ENCODE assay signal across 13 cellular contexts in the genomic region with DNA sequence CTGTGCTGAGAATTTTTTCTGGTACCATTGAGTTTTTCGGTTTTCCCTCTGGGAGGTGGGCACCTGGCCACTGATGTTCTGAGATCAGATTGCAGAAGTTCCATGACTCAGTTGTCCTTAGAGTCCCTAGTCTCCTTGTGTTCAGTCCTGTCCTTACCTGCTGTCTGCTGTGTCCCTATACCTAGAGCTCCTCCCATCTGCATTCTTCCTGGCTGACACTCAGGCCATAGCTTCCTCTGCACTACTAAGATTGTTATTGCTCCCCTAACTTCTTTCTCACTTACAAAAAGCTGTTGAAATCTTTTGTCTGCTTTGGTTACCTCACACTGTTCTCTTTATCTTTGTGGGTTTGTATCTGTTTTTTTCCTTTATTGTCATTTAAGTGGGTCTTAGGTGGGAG. TPM values are rescaled to one million over a fixed set of nuclear protein-coding genes. Genes with fewer than 3 reads are reported as not detected.
DNase-seq lines count a peak whose midpoint lies in the region; ATAC-seq, FAIRE-seq and TF ChIP-seq lines count a peak whose summit lies in the region.
"Had no signal": no experiment of that assay in that cellular context is flagged by ENCODE, and none has a peak within 500 bp of the region (broad histone marks: within the 10 kb centered on the region; RNA-seq: fewer than 3 reads in every experiment).

No MANE protein-coding gene starts in this region.

- H3K4ac ChIP-seq in H1 (replicated peaks; ENCODE audit: insufficient read length, low read depth, low read length) = no peak overlapping the region

- CTCF ChIA-PET in H1 (lab: Charles Lee; ENCODE audit: partially characterized antibody) = interaction anchor here (1.0 to 3.2 kb wide), 5 partner anchors 10 to 31 kb away, joined by 3 to 21 read pairs (median 7); partner anchors contain the start of gene USP3

- H3K27ac ChIP-seq in OCI-LY3 (ENCODE audit: low read length) = no peak overlapping the region
- H3K27ac ChIP-seq in H1 (ENCODE audit: low read depth, low read length) = no peak overlapping the region
- H3K27ac ChIP-seq in heart right ventricle = peak overlapping the region in 1 of 10 donors; percentile 21
- H3K27ac ChIP-seq in effector memory CD4-positive, alpha-beta T cell (ENCODE audit: insufficient read depth, low read length, poor library complexity, severe bottlenecking) = no peak overlapping the region
- H3K27ac ChIP-seq: vagina had no signal

- H3K23ac ChIP-seq in H1 (ENCODE audit: insufficient read length) = no peak overlapping the region

- no peak overlapping the region for H3K14ac ChIP-seq in H1 (ENCODE audit: insufficient read length)

- H2AFZ ChIP-seq in OCI-LY3 (ENCODE audit: low read depth, low read length) = no peak overlapping the region
- no peak overlapping the region for H2AFZ ChIP-seq in H1 (ENCODE audit: low read length)

- no peaks in the 10 kb centered on the region for H3K79me1 ChIP-seq in H1 (ENCODE audit: low read depth, low read length)

- no peak for ATAC-seq in HG03378 (IDR thresholded peaks at IDR 0.05; ENCODE audit: unreplicated experiment)
- ATAC-seq in heart right ventricle = no peak

- intact Hi-C loops in heart right ventricle (cut with DNase I) = no loop called here

- H3K4me3 Mint-ChIP-seq in nephron progenitor cell = no peak overlapping the region

- TF ChIP-seq CTCF in GM12864 (IDR thresholded peaks at IDR 0.05; ENCODE audit: low read depth, low read length, missing control alignments) (no peak), OCI-LY3 (IDR thresholded peaks at IDR 0.05; ENCODE audit: low read depth, low read length) (no peak), H1 (IDR thresholded peaks at IDR 0.05; ENCODE audit: control extremely low read depth in 1 of 3, insufficient read depth in 1 of 3, low read depth in 1 of 3, low read length in 3 of 3) (no peak), nephron progenitor cell (IDR thresholded peaks at IDR 0.05) (no peak), heart right ventricle (IDR thresholded peaks at IDR 0.05) (no peak)

- DNase-seq in GM12864 (ENCODE audit: low read depth) (no peak), H1 (ENCODE audit: low read depth in 1 of 2, low spot score in 2 of 2) (no peak), nephron progenitor cell (no peak), heart right ventricle (no peak), SIG-M5 treated with dmso at 0.1 percent for 504 hours (lab: John Stamatoyannopoulos, UW; ENCODE audit: unreplicated experiment) (no peak)
- no peak for DNase-seq in effector memory CD4-positive, alpha-beta T cell
- DNase-seq: activated CD8-positive, alpha-beta memory T cell treated with anti-CD3 and anti-CD28 coated beads, Interleukin-2, amount 50 U/mL, for 48 hours; cortex of kidney; DMS79 treated with DMSO at 0.1 percent for 48 hours; NCI-H2107 had no signal

- H2BK120ac ChIP-seq in H1 (replicated peaks; ENCODE audit: low read depth, low read length) = no peak overlapping the region

- H3K56ac ChIP-seq in H1 (replicated peaks; ENCODE audit: insufficient read length, low read depth, low read length) = no peak overlapping the region

- H3K4me2 ChIP-seq in OCI-LY3 (ENCODE audit: low read length) = peak overlapping the region; percentile 57
- peak overlapping the region; percentile 39 to 40 for H3K4me2 ChIP-seq in H1 (ENCODE audit: insufficient read depth in 1 of 2, low read depth in 2 of 2, low read length in 2 of 2)

- no peak overlapping the region for H2BK15ac ChIP-seq in H1 (ENCODE audit: low read length)

- H3K27ac Mint-ChIP-seq in nephron progenitor cell = peak overlapping the region; percentile 54

- H3K27me3 ChIP-seq in OCI-LY3 (ENCODE audit: low read depth, low read length) (no peaks in the 10 kb centered on the region), H1 (replicated peaks in 1 of 4; ENCODE audit: control insufficient read depth in 3 of 4, extremely low read depth in 1 of 4, insufficient read depth in 3 of 4, low read length in 3 of 4) (peaks cover 0 to 2% (median 0%) of the 10 kb centered on the region in 4 experiments; a peak in 1 of 7 replicates), heart right ventricle (no peaks in the 10 kb centered on the region)
- H3K27me3 ChIP-seq in effector memory CD4-positive, alpha-beta T cell (replicated peaks; ENCODE audit: control insufficient read depth, insufficient read depth, low read length, poor library complexity, severe bottlenecking) = no peaks in the 10 kb centered on the region
- H3K27me3 ChIP-seq: vagina had no signal

- H3K9ac ChIP-seq in OCI-LY3 (ENCODE audit: low read length) = no peak overlapping the region
- H3K9ac ChIP-seq in H1 (replicated peaks in 1 of 4; ENCODE audit: extremely low read depth in 1 of 4, low read depth in 3 of 4, low read length in 3 of 4) = no peak overlapping the region

- POLR2A ChIA-PET in H1 (lab: Charles Lee; ENCODE audit: partially characterized antibody) = no interaction called here

- TF ChIP-seq RAD21 in H1 (IDR thresholded peaks at IDR 0.05 in 1 of 2, conservative IDR thresholded peaks at IDR 0.05 in 1 of 2; ENCODE audit: low read depth in 2 of 2, low read length in 2 of 2) = no peak

- H2BK20ac ChIP-seq in H1 (ENCODE audit: low read length) = no peak overlapping the region

- peaks cover 53% of the 10 kb centered on the region for H3K4me1 Mint-ChIP-seq in nephron progenitor cell

- WGBS in H1 (ENCODE audit: extremely low coverage in 1 of 2, insufficient coverage in 1 of 2, insufficient read length in 1 of 2, insufficient replicate concordance in 2 of 2, low coverage in 1 of 2, low lambda C conversion rate in 2 of 2, missing lambda C conversion rate in 1 of 2), 2 experiments = 64% methylated on average over 1 of the region's 1 CpG; no CpG with 5 or more reads in 1 of the 2 experiments
- 85 to 91% methylated on average over 1 of the region's 1 CpG for WGBS in heart right ventricle, 2 donors

- no peak for FAIRE-seq in H1 (lab: Jason Lieb, UNC)

- no peak overlapping the region for H2BK5ac ChIP-seq in H1 (ENCODE audit: low read depth, low read length)

- no peak overlapping the region for H4K8ac ChIP-seq in H1 (ENCODE audit: extremely low read depth, insufficient read depth, low read length)

- no peaks in the 10 kb centered on the region for H3K36me3 ChIP-seq in OCI-LY3 (replicated peaks; ENCODE audit: low read depth, low read length)
- no peaks in the 10 kb centered on the region for H3K36me3 ChIP-seq in H1 (ENCODE audit: control insufficient read depth in 2 of 4, insufficient read depth in 4 of 4, low read length in 3 of 4)
- H3K36me3 ChIP-seq in heart right ventricle = no peaks in the 10 kb centered on the region
- no peaks in the 10 kb centered on the region for H3K36me3 ChIP-seq in effector memory CD4-positive, alpha-beta T cell (ENCODE audit: control insufficient read depth, insufficient read depth, low read length)
- H3K36me3 ChIP-seq: vagina had no signal

- no peaks in the 10 kb centered on the region for H3K9me3 Mint-ChIP-seq in nephron progenitor cell

- H3K4me3 ChIP-seq in GM12864 (ENCODE audit: low read depth, low read length) (peak overlapping the region; percentile 23; the same call in 1 of the 2 replicates), OCI-LY3 (ENCODE audit: low read length) (peak overlapping the region; percentile 15), H1 (ENCODE audit: extremely low read depth in 1 of 4, insufficient read depth in 2 of 4, low read depth in 3 of 4, low read length in 4 of 4) (peak overlapping the region in 1 of 4 experiments; percentile 31; a peak in 1 of 8 replicates), heart right ventricle (no peak overlapping the region)
- H3K4me3 ChIP-seq in effector memory CD4-positive, alpha-beta T cell (ENCODE audit: insufficient read depth, low read depth, low read length, poor library complexity, severe bottlenecking) = no peak overlapping the region
- H3K4me3 ChIP-seq: vagina had no signal

- H4K5ac ChIP-seq in H1 (ENCODE audit: insufficient read length, low read depth, low read length) = no peak overlapping the region

- H3K36me3 Mint-ChIP-seq in nephron progenitor cell (ENCODE audit: low read depth) = peaks cover 10% of the 10 kb centered on the region

- no peaks in the 10 kb centered on the region for H3K27me3 Mint-ChIP-seq in nephron progenitor cell (ENCODE audit: low read depth, poor library complexity)

- no peak overlapping the region for H4K91ac ChIP-seq in H1 (replicated peaks; ENCODE audit: insufficient read length, low read length)

- no peak for TF ChIP-seq POLR2A in H1 (IDR thresholded peaks at IDR 0.05; ENCODE audit: control extremely low read depth in 1 of 2, low read depth in 2 of 2, low read length in 2 of 2)

- no peaks in the 10 kb centered on the region for H3K23me2 ChIP-seq in H1 (ENCODE audit: low read depth, low read length)

- no peak overlapping the region for H2AK5ac ChIP-seq in H1 (ENCODE audit: low read depth, low read length)

- H3K9me3 ChIP-seq in OCI-LY3 (ENCODE audit: insufficient read depth, low read length) = no peaks in the 10 kb centered on the region
- H3K9me3 ChIP-seq in H1 (ENCODE audit: insufficient read depth in 2 of 2, low read depth in 1 of 2, low read length in 1 of 2) = no peaks in the 10 kb centered on the region
- no peaks in the 10 kb centered on the region for H3K9me3 ChIP-seq in heart right ventricle
- H3K9me3 ChIP-seq in effector memory CD4-positive, alpha-beta T cell (ENCODE audit: control insufficient read depth, low read length) = no peaks in the 10 kb centered on the region
- H3K9me3 ChIP-seq: vagina had no signal

- H4K20me1 ChIP-seq in OCI-LY3 (ENCODE audit: insufficient read depth, low read length) (peaks cover 99% of the 10 kb centered on the region), H1 (replicated peaks in 1 of 2; ENCODE audit: control insufficient read depth in 1 of 2, insufficient read depth in 2 of 2, low read length in 2 of 2) (peaks cover 0 to 7% of the 10 kb centered on the region in 2 experiments)

- H3K79me2 ChIP-seq in OCI-LY3 (ENCODE audit: low read length) (peaks cover 100% of the 10 kb centered on the region), H1 (ENCODE audit: control insufficient read depth in 1 of 2, insufficient read depth in 2 of 2, low read length in 2 of 2) (peaks cover 0 to 43% of the 10 kb centered on the region in 2 experiments; a peak in 2 of 4 replicates)

- H3K18ac ChIP-seq in H1 (ENCODE audit: extremely low read depth, low read length) = no peak overlapping the region; the same call in 1 of the 2 replicates

- no peak for TF ChIP-seq EP300 in H1 (IDR thresholded peaks at IDR 0.05; ENCODE audit: borderline replicate concordance in 1 of 2, low read depth in 2 of 2, low read length in 2 of 2)

- peaks cover 37% of the 10 kb centered on the region for H3K4me1 ChIP-seq in OCI-LY3 (ENCODE audit: low read length)
- H3K4me1 ChIP-seq in H1 (replicated peaks in 1 of 4; ENCODE audit: control insufficient read depth in 3 of 4, insufficient read depth in 4 of 4, low read length in 3 of 4) = peaks cover 0 to 11% (median 4%) of the 10 kb centered on the region in 4 experiments; a peak in 3 of 7 replicates
- peaks cover 0 to 87% (median 67%) of the 10 kb centered on the region in 9 donors for H3K4me1 ChIP-seq in heart right ventricle
- H3K4me1 ChIP-seq in effector memory CD4-positive, alpha-beta T cell (ENCODE audit: control insufficient read depth, insufficient read depth, low read length, poor library complexity, severe bottlenecking) = peaks cover 57% of the 10 kb centered on the region

- H2BK12ac ChIP-seq in H1 (ENCODE audit: low read depth, low read length) = no peak overlapping the region

RNA-seq across cellular contexts. Expression of gene USP3, which starts 13.2 kb away (rescaled TPM):
- 10.8 and 15.5 TPM in 2 replicates for total RNA-seq in H1 (2021; fragmentation: NEBNext Ultra II Directional; extraction: Animal tissue kit (Norgen Biotek cat#: 25700))
- 10.0 and 16.2 TPM in 2 replicates for polyA plus RNA-seq in H1 (2011; rRNA removed)
- 6.9 TPM for polyA plus RNA-seq in H1 (2011; cell fraction: cytosol; rRNA removed)
- polyA plus RNA-seq in H1 (2011; cell fraction: nucleus; rRNA removed) = 16.9 TPM
- 17.5 to 23.1 TPM (median 18.6 TPM) in 4 replicates for polyA plus RNA-seq in H1 (2012, experiment 1 of 2)
- polyA plus RNA-seq in H1 (2012, experiment 2 of 2) = 4.9 TPM
- 7.8 TPM for polyA plus RNA-seq in H1 (2013, experiment 1 of 2)
- polyA plus RNA-seq in H1 (2013, experiment 2 of 2) = 6.8 TPM
- 12.4 and 29.6 TPM in 2 replicates for polyA minus RNA-seq in H1 (2011; rRNA and poly(A)+ RNA removed)
- 15.0 TPM for polyA minus RNA-seq in H1 (2011; cell fraction: cytosol; rRNA and poly(A)+ RNA removed)
- 33.1 TPM for polyA minus RNA-seq in H1 (2011; cell fraction: nucleus; rRNA and poly(A)+ RNA removed)
- total RNA-seq in heart right ventricle = 10 to 100 TPM; 11.4 to 23.7 (median 17.6) TPM
- polyA plus RNA-seq in heart right ventricle = 10 to 100 TPM in 1 of 2 donors, 1 to 10 TPM in 1; 8.4 to 15.4 TPM

Comparison
In these comparisons a context has a peak if more than half of its experiments do, and no peak if none do; other contexts are left out.
1. H3K4me3 ChIP-seq: peak in GM12864 (single experiment) and OCI-LY3 (single experiment); none in heart right ventricle (0 of 10) and effector memory CD4-positive, alpha-beta T cell (single experiment).